Comparison of ENCODE assay signal across 15 cellular contexts in the genomic region with DNA sequence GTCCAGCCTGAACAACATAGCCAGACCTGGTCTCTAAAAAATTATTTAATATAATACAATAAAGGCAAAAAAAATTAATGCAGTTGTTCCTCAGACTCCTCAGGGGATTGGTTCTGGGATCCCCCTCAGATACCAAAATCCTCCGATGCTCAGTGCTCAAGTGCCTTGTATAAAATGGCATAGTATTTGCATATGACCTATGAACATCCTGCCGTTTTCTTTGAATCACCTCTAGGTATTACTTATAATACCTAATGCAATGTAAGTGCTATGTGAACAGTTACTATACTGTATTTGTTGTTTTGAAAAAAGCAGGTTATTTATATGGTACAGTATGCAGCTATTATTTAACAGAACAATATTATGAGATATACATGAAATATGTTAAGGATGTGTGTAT. TPM values are rescaled to one million over a fixed set of nuclear protein-coding genes. Genes with fewer than 3 reads are reported as not detected.
DNase-seq lines count a peak whose midpoint lies in the region; ATAC-seq, FAIRE-seq and TF ChIP-seq lines count a peak whose summit lies in the region.
"Had no signal": no experiment of that assay in that cellular context is flagged by ENCODE, and none has a peak within 500 bp of the region (broad histone marks: within the 10 kb centered on the region; RNA-seq: fewer than 3 reads in every experiment).

No MANE protein-coding gene starts in this region.

- POLR2A ChIA-PET in activated CD8-positive, alpha-beta T cell treated with anti-CD3 and anti-CD28 coated beads for 36 hours (lab: Charles Lee): interaction anchor here (0.6 kb wide), 1 partner anchor 212 kb away, joined by 3 read pairs; no protein-coding TSS in a partner anchor
- POLR2A ChIA-PET in activated CD8-positive, alpha-beta T cell treated with anti-CD3 and anti-CD28 coated beads, Interleukin-2, amount 10 ng/mL, durations not matched to agents 7 days and 5 days (lab: Charles Lee): no interaction called here

- peaks cover 23% of the 10 kb centered on the region for H3K4me1 Mint-ChIP-seq in activated CD8-positive, alpha-beta T cell treated with anti-CD3 and anti-CD28 coated beads for 36 hours (ENCODE audit: low read depth)
- H3K4me1 Mint-ChIP-seq in activated CD8-positive, alpha-beta T cell treated with anti-CD3 and anti-CD28 coated beads, Interleukin-2, amount 10 ng/mL, durations not matched to agents 7 days and 5 days (ENCODE audit: low read depth): peaks cover 17% of the 10 kb centered on the region
- peaks cover 9% of the 10 kb centered on the region for H3K4me1 Mint-ChIP-seq in activated T-helper 17 cell treated with anti-CD3 and anti-CD28 coated beads, Interleukin-2, amount 50 U/mL, for 72 hours
- peaks cover 4 to 6% of the 10 kb centered on the region in 2 donors for H3K4me1 Mint-ChIP-seq in stimulated activated naive B cell treated with anti-CD40 and anti-IgM and Interleukin-4, amounts not matched to agents 10 μg/mL and 1 μg/mL and 100 μg/mL, for 72 hours

- intact Hi-C loops in activated CD8-positive, alpha-beta T cell treated with anti-CD3 and anti-CD28 coated beads for 36 hours (cut with micrococcal nuclease): no loop called here

- no peaks in the 10 kb centered on the region for H3K27me3 Mint-ChIP-seq in activated CD8-positive, alpha-beta T cell treated with anti-CD3 and anti-CD28 coated beads for 36 hours
- H3K27me3 Mint-ChIP-seq in activated CD8-positive, alpha-beta T cell treated with anti-CD3 and anti-CD28 coated beads, Interleukin-2, amount 10 ng/mL, durations not matched to agents 7 days and 5 days (ENCODE audit: low read depth): no peaks in the 10 kb centered on the region
- no peaks in the 10 kb centered on the region for H3K27me3 Mint-ChIP-seq in activated T-helper 17 cell treated with anti-CD3 and anti-CD28 coated beads, Interleukin-2, amount 50 U/mL, for 72 hours
- H3K27me3 Mint-ChIP-seq in stimulated activated naive B cell treated with anti-CD40 and anti-IgM and Interleukin-4, amounts not matched to agents 10 μg/mL and 1 μg/mL and 100 μg/mL, for 72 hours: no peaks in the 10 kb centered on the region
- H3K27me3 Mint-ChIP-seq: CD4-positive, alpha-beta T cell had no signal

- H3K27ac Mint-ChIP-seq in activated CD8-positive, alpha-beta T cell treated with anti-CD3 and anti-CD28 coated beads for 36 hours: no peak overlapping the region
- no peak overlapping the region for H3K27ac Mint-ChIP-seq in activated CD8-positive, alpha-beta T cell treated with anti-CD3 and anti-CD28 coated beads, Interleukin-2, amount 10 ng/mL, durations not matched to agents 7 days and 5 days
- H3K27ac Mint-ChIP-seq in activated T-helper 17 cell treated with anti-CD3 and anti-CD28 coated beads, Interleukin-2, amount 50 U/mL, for 72 hours: no peak overlapping the region
- H3K27ac Mint-ChIP-seq in stimulated activated naive B cell treated with anti-CD40 and anti-IgM and Interleukin-4, amounts not matched to agents 10 μg/mL and 1 μg/mL and 100 μg/mL, for 72 hours: no peak overlapping the region
- H3K27ac Mint-ChIP-seq: CD4-positive, alpha-beta T cell had no signal

- no peak overlapping the region for H3K4me3 Mint-ChIP-seq in activated CD8-positive, alpha-beta T cell treated with anti-CD3 and anti-CD28 coated beads for 36 hours
- no peak overlapping the region for H3K4me3 Mint-ChIP-seq in activated CD8-positive, alpha-beta T cell treated with anti-CD3 and anti-CD28 coated beads, Interleukin-2, amount 10 ng/mL, durations not matched to agents 7 days and 5 days
- H3K4me3 Mint-ChIP-seq in activated T-helper 17 cell treated with anti-CD3 and anti-CD28 coated beads, Interleukin-2, amount 50 U/mL, for 72 hours: no peak overlapping the region
- H3K4me3 Mint-ChIP-seq in stimulated activated naive B cell treated with anti-CD40 and anti-IgM and Interleukin-4, amounts not matched to agents 10 μg/mL and 1 μg/mL and 100 μg/mL, for 72 hours: no peak overlapping the region
- H3K4me3 Mint-ChIP-seq: CD4-positive, alpha-beta T cell had no signal

- H3K36me3 Mint-ChIP-seq in activated CD8-positive, alpha-beta T cell treated with anti-CD3 and anti-CD28 coated beads for 36 hours (ENCODE audit: low read depth): peaks cover 27% of the 10 kb centered on the region
- peaks cover 35% of the 10 kb centered on the region for H3K36me3 Mint-ChIP-seq in activated CD8-positive, alpha-beta T cell treated with anti-CD3 and anti-CD28 coated beads, Interleukin-2, amount 10 ng/mL, durations not matched to agents 7 days and 5 days (ENCODE audit: low read depth)
- peaks cover 46% of the 10 kb centered on the region for H3K36me3 Mint-ChIP-seq in activated T-helper 17 cell treated with anti-CD3 and anti-CD28 coated beads, Interleukin-2, amount 50 U/mL, for 72 hours (ENCODE audit: low read depth)
- peaks cover 39 to 44% of the 10 kb centered on the region in 2 donors for H3K36me3 Mint-ChIP-seq in stimulated activated naive B cell treated with anti-CD40 and anti-IgM and Interleukin-4, amounts not matched to agents 10 μg/mL and 1 μg/mL and 100 μg/mL, for 72 hours

- CTCF ChIA-PET in activated CD8-positive, alpha-beta T cell treated with anti-CD3 and anti-CD28 coated beads for 36 hours (lab: Charles Lee): interaction anchor here (1.3 to 1.8 kb wide), 2 partner anchors 23 to 43 kb away, joined by 4 read pairs; partner anchors contain the start of gene RNGTT
- CTCF ChIA-PET in activated CD8-positive, alpha-beta T cell treated with anti-CD3 and anti-CD28 coated beads, Interleukin-2, amount 10 ng/mL, durations not matched to agents 7 days and 5 days (lab: Charles Lee): interaction anchor here (2.1 kb wide), 1 partner anchor 16 kb away, joined by 5 read pairs; no protein-coding TSS in a partner anchor

- DNase-seq in activated CD8-positive, alpha-beta T cell treated with anti-CD3 and anti-CD28 coated beads for 36 hours: no peak
- no peak for DNase-seq in activated CD8-positive, alpha-beta T cell treated with anti-CD3 and anti-CD28 coated beads, Interleukin-2, amount 10 ng/mL, durations not matched to agents 7 days and 5 days
- DNase-seq in stimulated activated naive B cell treated with anti-CD40 and anti-IgM and Interleukin-4, amounts not matched to agents 10 μg/mL and 1 μg/mL and 100 μg/mL, for 72 hours: no peak
- DNase-seq in omental fat pad (ENCODE audit: low spot score): no peak
- DNase-seq in AG08395 (ENCODE audit: low spot score): no peak
- DNase-seq: 8988T; Calu3; CD4-positive, alpha-beta T cell; DMS79; GM23248; H7; IMR-90; KBM-7 had no signal

- H3K9me3 Mint-ChIP-seq in activated CD8-positive, alpha-beta T cell treated with anti-CD3 and anti-CD28 coated beads for 36 hours: peaks cover 3% of the 10 kb centered on the region
- no peaks in the 10 kb centered on the region for H3K9me3 Mint-ChIP-seq in activated CD8-positive, alpha-beta T cell treated with anti-CD3 and anti-CD28 coated beads, Interleukin-2, amount 10 ng/mL, durations not matched to agents 7 days and 5 days (ENCODE audit: insufficient read depth)
- H3K9me3 Mint-ChIP-seq in activated T-helper 17 cell treated with anti-CD3 and anti-CD28 coated beads, Interleukin-2, amount 50 U/mL, for 72 hours: no peaks in the 10 kb centered on the region
- peaks cover 0 to 3% of the 10 kb centered on the region in 2 donors for H3K9me3 Mint-ChIP-seq in stimulated activated naive B cell treated with anti-CD40 and anti-IgM and Interleukin-4, amounts not matched to agents 10 μg/mL and 1 μg/mL and 100 μg/mL, for 72 hours

- ATAC-seq in activated CD8-positive, alpha-beta T cell treated with anti-CD3 and anti-CD28 coated beads for 36 hours: peak; percentile 67
- no peak for ATAC-seq in activated CD8-positive, alpha-beta T cell treated with anti-CD3 and anti-CD28 coated beads, Interleukin-2, amount 10 ng/mL, durations not matched to agents 7 days and 5 days
- peak; percentile 58 for ATAC-seq in activated T-helper 17 cell treated with anti-CD3 and anti-CD28 coated beads, Interleukin-2, amount 50 U/mL, for 72 hours (replicated peaks)
- ATAC-seq in stimulated activated naive B cell treated with anti-CD40 and anti-IgM and Interleukin-4, amounts not matched to agents 10 μg/mL and 1 μg/mL and 100 μg/mL, for 72 hours (replicated peaks): peak; percentile 58 to 69
- no peak for ATAC-seq in omental fat pad (ENCODE audit: low FRiP score)

- FAIRE-seq in G401.6 (lab: Jason Lieb, UNC): peak; percentile 30

- TF ChIP-seq CTCF in activated CD8-positive, alpha-beta T cell treated with anti-CD3 and anti-CD28 coated beads for 36 hours (IDR thresholded peaks at IDR 0.05): no peak
- no peak for TF ChIP-seq CTCF in omental fat pad (IDR thresholded peaks at IDR 0.05)

RNA-seq across cellular contexts. Expression of gene RNGTT, which starts 43.3 kb away (rescaled TPM):
- 10 to 100 TPM; 22.1 to 22.2 TPM for total RNA-seq in activated CD8-positive, alpha-beta T cell treated with anti-CD3 and anti-CD28 coated beads for 36 hours
- 10 to 100 TPM; 20.4 to 23.5 TPM for total RNA-seq in activated CD8-positive, alpha-beta T cell treated with anti-CD3 and anti-CD28 coated beads, Interleukin-2, amount 10 ng/mL, durations not matched to agents 7 days and 5 days
- 10 to 100 TPM; 20.9 to 23.3 TPM for total RNA-seq in activated T-helper 17 cell treated with anti-CD3 and anti-CD28 coated beads, Interleukin-2, amount 50 U/mL, for 72 hours
- 10 to 100 TPM; 12.6 to 21.7 (median 17.7) TPM for total RNA-seq in omental fat pad

Comparison
In these comparisons a context has a peak if more than half of its experiments do, and no peak if none do; other contexts are left out.
1. ATAC-seq: peak in activated CD8-positive, alpha-beta T cell treated with anti-CD3 and anti-CD28 coated beads for 36 hours (single experiment), activated T-helper 17 cell treated with anti-CD3 and anti-CD28 coated beads, Interleukin-2, amount 50 U/mL, for 72 hours (single experiment) and stimulated activated naive B cell treated with anti-CD40 and anti-IgM and Interleukin-4, amounts not matched to agents 10 μg/mL and 1 μg/mL and 100 μg/mL, for 72 hours (2 of 2); none in activated CD8-positive, alpha-beta T cell treated with anti-CD3 and anti-CD28 coated beads, Interleukin-2, amount 10 ng/mL, durations not matched to agents 7 days and 5 days (single experiment) and omental fat pad (single experiment).